Comparison of ENCODE assay signal across 15 cellular contexts in genomic region chr14:105883066-105884005, GRCh38.
DNase-seq lines count a peak whose midpoint lies in the region; ATAC-seq and TF ChIP-seq lines count a peak whose summit lies in the region.
"Had no signal": no experiment of that assay in that cellular context is flagged by ENCODE, and none has a peak within 500 bp of the region (broad histone marks: within the 10 kb centered on the region; RNA-seq: fewer than 3 reads in every experiment).

No MANE protein-coding gene starts in this region.

- TF ChIP-seq POLR2A in thyroid gland (IDR thresholded peaks at IDR 0.05): no peak

- H3K4me1 Mint-ChIP-seq in glutamatergic neuron (ENCODE audit: low read depth, unreplicated experiment): no peaks in the 10 kb centered on the region
- peaks cover 0 to 3% of the 10 kb centered on the region in 2 donors for H3K4me1 Mint-ChIP-seq in natural killer cell treated with Interleukin-12 subunit alpha and Interleukin-12 subunit beta and Interleukin-15 and Interleukin-18, amount 100 ng/mL, for 72 hours (ENCODE audit: low read depth in 2 of 2)
- H3K4me1 Mint-ChIP-seq: central memory CD8-positive, alpha-beta T cell had no signal

- no peak overlapping the region for H3K27ac Mint-ChIP-seq in glutamatergic neuron (ENCODE audit: unreplicated experiment)
- H3K27ac Mint-ChIP-seq in natural killer cell treated with Interleukin-12 subunit alpha and Interleukin-12 subunit beta and Interleukin-15 and Interleukin-18, amount 100 ng/mL, for 72 hours: no peak overlapping the region
- H3K27ac Mint-ChIP-seq: activated naive CD8-positive, alpha-beta T cell treated with anti-CD3 and anti-CD28 coated beads, Interleukin-2, amount 50 U/mL, for 24 hours; progenitor cell of endocrine pancreas had no signal

- no peaks in the 10 kb centered on the region for H3K36me3 Mint-ChIP-seq in glutamatergic neuron (ENCODE audit: unreplicated experiment)
- no peaks in the 10 kb centered on the region for H3K36me3 Mint-ChIP-seq in natural killer cell treated with Interleukin-12 subunit alpha and Interleukin-12 subunit beta and Interleukin-15 and Interleukin-18, amount 100 ng/mL, for 72 hours

- H3K4me3 ChIP-seq in aorta (ENCODE audit: low read length in 2 of 2) (no peak overlapping the region), thyroid gland (replicated peaks in 1 of 3) (no peak overlapping the region)

- no peak overlapping the region for H3K4me3 Mint-ChIP-seq in glutamatergic neuron (ENCODE audit: unreplicated experiment)
- H3K4me3 Mint-ChIP-seq in natural killer cell treated with Interleukin-12 subunit alpha and Interleukin-12 subunit beta and Interleukin-15 and Interleukin-18, amount 100 ng/mL, for 72 hours: no peak overlapping the region
- H3K4me3 Mint-ChIP-seq: activated naive CD8-positive, alpha-beta T cell treated with anti-CD3 and anti-CD28 coated beads, Interleukin-2, amount 50 U/mL, for 24 hours; central memory CD8-positive, alpha-beta T cell had no signal

- H3K27me3 ChIP-seq in aorta (ENCODE audit: control insufficient read depth in 1 of 2, insufficient read depth in 2 of 2, low read length in 1 of 2) (no peaks in the 10 kb centered on the region), thyroid gland (no peaks in the 10 kb centered on the region)
- H3K27me3 ChIP-seq: foreskin keratinocyte had no signal

- H3K36me3 ChIP-seq in aorta (ENCODE audit: control insufficient read depth in 1 of 2, insufficient read depth in 2 of 2, low read length in 1 of 2) (no peaks in the 10 kb centered on the region), thyroid gland (no peaks in the 10 kb centered on the region)

- DNase-seq in Right ventricle myocardium superior (peak; percentile 27), left cardiac atrium (no peak), glutamatergic neuron (peak; percentile 6), aorta (peak; percentile 34 to 51), thyroid gland (no peak)
- peak; percentile 54 for DNase-seq in natural killer cell treated with Interleukin-12 subunit alpha and Interleukin-12 subunit beta and Interleukin-15 and Interleukin-18, amount 100 ng/mL, for 72 hours (ENCODE audit: low spot score)
- DNase-seq: activated naive CD8-positive, alpha-beta T cell treated with anti-CD3 and anti-CD28 coated beads, Interleukin-2, amount 50 U/mL, for 24 hours; foreskin keratinocyte; NCI-H1694; SK-N-SH had no signal

- peaks cover 15% of the 10 kb centered on the region for H3K9me3 Mint-ChIP-seq in glutamatergic neuron (ENCODE audit: unreplicated experiment)
- H3K9me3 Mint-ChIP-seq in natural killer cell treated with Interleukin-12 subunit alpha and Interleukin-12 subunit beta and Interleukin-15 and Interleukin-18, amount 100 ng/mL, for 72 hours: no peaks in the 10 kb centered on the region
- H3K9me3 Mint-ChIP-seq: activated naive CD8-positive, alpha-beta T cell treated with anti-CD3 and anti-CD28 coated beads, Interleukin-2, amount 50 U/mL, for 24 hours; central memory CD8-positive, alpha-beta T cell had no signal

- 79 to 82% methylated on average over 16 to 17 of the region's 17 CpGs for WGBS in aorta, 2 donors
- WGBS in thyroid gland, 2 donors: 85 to 86% methylated on average over 8 to 14 of the region's 17 CpGs

- H3K27ac ChIP-seq in aorta (ENCODE audit: low read depth in 1 of 2, low read length in 2 of 2): no peak overlapping the region
- no peak overlapping the region for H3K27ac ChIP-seq in thyroid gland
- H3K27ac ChIP-seq: foreskin keratinocyte had no signal

- H3K9me3 ChIP-seq in aorta (ENCODE audit: control insufficient read depth, low read length): no peaks in the 10 kb centered on the region
- H3K9me3 ChIP-seq in thyroid gland: no peaks in the 10 kb centered on the region
- H3K9me3 ChIP-seq: Caco-2, SK-N-SH had no signal

- intact Hi-C loops in Right ventricle myocardium superior (cut with DNase I): no loop called here
- intact Hi-C loops in left cardiac atrium (cut with DNase I): no loop called here
- intact Hi-C loops in aorta (cut with DNase I): no loop called here
- intact Hi-C loops in thyroid gland (cut with DNase I): no loop called here

- H3K27me3 Mint-ChIP-seq in glutamatergic neuron (ENCODE audit: unreplicated experiment): peaks cover 5% of the 10 kb centered on the region
- H3K27me3 Mint-ChIP-seq in natural killer cell treated with Interleukin-12 subunit alpha and Interleukin-12 subunit beta and Interleukin-15 and Interleukin-18, amount 100 ng/mL, for 72 hours: peaks cover 0 to 9% of the 10 kb centered on the region in 2 donors
- H3K27me3 Mint-ChIP-seq: activated naive CD8-positive, alpha-beta T cell treated with anti-CD3 and anti-CD28 coated beads, Interleukin-2, amount 50 U/mL, for 24 hours; progenitor cell of endocrine pancreas had no signal

- no peak for ATAC-seq in Right ventricle myocardium superior (ENCODE audit: poor library complexity)
- no peak for ATAC-seq in left cardiac atrium
- ATAC-seq in natural killer cell treated with Interleukin-12 subunit alpha and Interleukin-12 subunit beta and Interleukin-15 and Interleukin-18, amount 100 ng/mL, for 72 hours: no peak
- peak; percentile 36 for ATAC-seq in aorta (ENCODE audit: low FRiP score)
- no peak for ATAC-seq in GM18873 (IDR thresholded peaks at IDR 0.05; ENCODE audit: low FRiP score, unreplicated experiment)
- no peak for ATAC-seq in GM21423 (IDR thresholded peaks at IDR 0.05; ENCODE audit: unreplicated experiment)
- ATAC-seq: activated naive CD8-positive, alpha-beta T cell treated with anti-CD3 and anti-CD28 coated beads, Interleukin-2, amount 50 U/mL, for 24 hours; foreskin keratinocyte had no signal

- TF ChIP-seq CTCF in glutamatergic neuron (IDR thresholded peaks at IDR 0.05; ENCODE audit: partially characterized antibody, unreplicated experiment) (no peak), thyroid gland (IDR thresholded peaks at IDR 0.05) (no peak)

- no peaks in the 10 kb centered on the region for H3K4me1 ChIP-seq in aorta (ENCODE audit: control insufficient read depth in 1 of 2, insufficient read depth in 2 of 2, low read length in 2 of 2)
- no peaks in the 10 kb centered on the region for H3K4me1 ChIP-seq in thyroid gland
- H3K4me1 ChIP-seq: Caco-2, foreskin keratinocyte had no signal

Comparison
In these comparisons a context has a peak if more than half of its experiments do, and no peak if none do; other contexts are left out.
1. DNase-seq: peak in Right ventricle myocardium superior (single experiment), glutamatergic neuron (single experiment), natural killer cell treated with Interleukin-12 subunit alpha and Interleukin-12 subunit beta and Interleukin-15 and Interleukin-18, amount 100 ng/mL, for 72 hours (single experiment) and aorta (2 of 2); none in left cardiac atrium (single experiment) and thyroid gland (0 of 2).